ENCODE assay signal across 15 cellular contexts in the genomic region with DNA sequence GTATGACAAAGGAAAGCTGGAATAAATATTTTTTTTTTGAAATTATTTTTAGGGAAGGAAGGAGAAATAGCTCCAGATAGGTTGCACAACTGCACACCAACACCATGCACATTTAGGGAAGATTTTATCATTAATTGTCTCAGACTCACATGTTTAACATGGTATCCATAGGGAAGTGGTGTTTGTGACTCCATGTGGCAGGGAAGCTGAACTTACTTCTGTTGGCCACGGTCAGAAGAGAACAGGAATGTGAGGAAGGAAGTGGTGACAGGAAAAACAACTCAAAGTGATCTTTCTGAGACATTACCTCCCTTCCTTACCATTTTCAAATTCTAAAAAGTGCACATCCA.
A peak's percentile ranks its signal among the peaks of the same experiment; 100 is the strongest.
DNase-seq lines count a peak whose midpoint lies in the region; ATAC-seq and TF ChIP-seq lines count a peak whose summit lies in the region.
"Had no signal": no experiment of that assay in that cellular context is flagged by ENCODE, and none has a peak within 500 bp of the region (broad histone marks: within the 10 kb centered on the region; RNA-seq: fewer than 3 reads in every experiment).

No MANE protein-coding gene starts in this region.

- intact Hi-C loops in Caco-2 (cut with micrococcal nuclease; ENCODE audit: unreplicated experiment) = loop anchor here (2.0 kb wide), 1 partner anchor 82 kb away; no protein-coding TSS in a partner anchor
- intact Hi-C loops in psoas muscle (cut with DNase I) = no loop called here

- H3K9me3 ChIP-seq in Caco-2 = no peaks in the 10 kb centered on the region
- H3K9me3 ChIP-seq in psoas muscle = no peaks in the 10 kb centered on the region
- H3K9me3 ChIP-seq in neural progenitor cell (ENCODE audit: low read depth) = no peaks in the 10 kb centered on the region
- H3K9me3 ChIP-seq in Karpas-422 (ENCODE audit: low read length) = no peaks in the 10 kb centered on the region

- H3K4me1 ChIP-seq in Caco-2 = peaks cover 12% of the 10 kb centered on the region
- no peaks in the 10 kb centered on the region for H3K4me1 ChIP-seq in psoas muscle
- H3K4me1 ChIP-seq in neural progenitor cell = no peaks in the 10 kb centered on the region
- no peaks in the 10 kb centered on the region for H3K4me1 ChIP-seq in Karpas-422 (ENCODE audit: low read length)

- DNase-seq in Caco-2 = no peak
- DNase-seq in MV-4-11 (lab: John Stamatoyannopoulos, UW) = peak; percentile 59
- no peak for DNase-seq in epithelial cell of prostate (ENCODE audit: low read depth, low spot score)
- DNase-seq in psoas muscle = no peak
- DNase-seq in neural progenitor cell (ENCODE audit: low spot score) = no peak
- no peak for DNase-seq in NCI-H187 (lab: John Stamatoyannopoulos, UW)
- no peak for DNase-seq in Karpas-422
- DNase-seq: activated CD4-positive, alpha-beta T cell treated with anti-CD3 and anti-CD28 coated beads, Interleukin-2, amount 10 ng/mL, durations not matched to agents 24 days and 14 days; activated T-cell treated with anti-CD3 and anti-CD28 coated beads, Interleukin-2, amount 50 U/mL, for 4 hours; CD4-positive, CD25-positive, alpha-beta regulatory T cell; mesendoderm; NCI-H2081; NCI-H82; stimulated activated CD4-positive, alpha-beta T cell treated with anti-CD3 and anti-CD28 coated beads, Interleukin-12 subunit alpha, Interleukin-12 subunit beta, amount 100 ng/mL, for 4 hours; T-helper 9 cell had no signal

- no peaks in the 10 kb centered on the region for H3K36me3 Mint-ChIP-seq in Caco-2 (ENCODE audit: insufficient read depth, unreplicated experiment)
- H3K36me3 Mint-ChIP-seq in neural progenitor cell = no peaks in the 10 kb centered on the region
- H3K36me3 Mint-ChIP-seq: CD4-positive, CD25-positive, alpha-beta regulatory T cell had no signal

- no peaks in the 10 kb centered on the region for H3F3A ChIP-seq in neural progenitor cell (ENCODE audit: low read depth)

- H3K9me2 ChIP-seq in Karpas-422 (replicated peaks; ENCODE audit: insufficient read depth, low read length) = no peaks in the 10 kb centered on the region

- no TSS peak for BruUV-seq in Caco-2 (replicated peaks; lab: Mats Ljungman, UMichigan)

- no peaks in the 10 kb centered on the region for H3K36me3 ChIP-seq in Caco-2 (ENCODE audit: control insufficient read depth, insufficient read depth, low read length)
- no peaks in the 10 kb centered on the region for H3K36me3 ChIP-seq in psoas muscle (ENCODE audit: insufficient read depth in 1 of 2, low read depth in 1 of 2)
- H3K36me3 ChIP-seq in neural progenitor cell = no peaks in the 10 kb centered on the region
- H3K36me3 ChIP-seq in Karpas-422 (ENCODE audit: insufficient read depth, low read length) = no peaks in the 10 kb centered on the region

- H3K4me1 Mint-ChIP-seq in Caco-2 (ENCODE audit: low read depth, unreplicated experiment) = peaks cover 13% of the 10 kb centered on the region
- no peaks in the 10 kb centered on the region for H3K4me1 Mint-ChIP-seq in neural progenitor cell
- H3K4me1 Mint-ChIP-seq: activated CD4-positive, alpha-beta T cell treated with anti-CD3 and anti-CD28 coated beads, Interleukin-2, amount 10 ng/mL, durations not matched to agents 24 days and 14 days; CD4-positive, CD25-positive, alpha-beta regulatory T cell had no signal

- H3K27ac Mint-ChIP-seq in Caco-2 (ENCODE audit: unreplicated experiment) = peak overlapping the region; percentile 40
- no peak overlapping the region for H3K27ac Mint-ChIP-seq in neural progenitor cell
- H3K27ac Mint-ChIP-seq: activated CD4-positive, alpha-beta T cell treated with anti-CD3 and anti-CD28 coated beads, Interleukin-2, amount 10 ng/mL, durations not matched to agents 24 days and 14 days; CD4-positive, CD25-positive, alpha-beta regulatory T cell had no signal

- WGBS in psoas muscle, 3 donors = 21 to 46% (median 24%) methylated on average over 1 of the region's 1 CpG

- H3K27me3 ChIP-seq in Caco-2 (replicated peaks; ENCODE audit: control insufficient read depth, insufficient read depth, low read length) (no peaks in the 10 kb centered on the region), psoas muscle (ENCODE audit: insufficient read depth in 3 of 3, low read length in 2 of 3) (no peaks in the 10 kb centered on the region), neural progenitor cell (no peaks in the 10 kb centered on the region), Karpas-422 (ENCODE audit: low read length) (no peaks in the 10 kb centered on the region)

- no peaks in the 10 kb centered on the region for H3K27me3 Mint-ChIP-seq in Caco-2 (ENCODE audit: insufficient read depth, unreplicated experiment)
- H3K27me3 Mint-ChIP-seq in neural progenitor cell (ENCODE audit: insufficient read depth, low read depth) = peaks cover 2% of the 10 kb centered on the region

- CTCF ChIA-PET in Caco-2 (lab: Charles Lee) = interaction anchor here (0.7 to 1.1 kb wide), 2 partner anchors 31 to 78 kb away, joined by 3 to 10 read pairs; a partner anchor contains a TSS

- POLR2A ChIA-PET in Caco-2 (lab: Charles Lee) = no interaction called here

- H3K79me2 ChIP-seq in neural progenitor cell (ENCODE audit: low read depth) = no peaks in the 10 kb centered on the region
- no peaks in the 10 kb centered on the region for H3K79me2 ChIP-seq in Karpas-422 (ENCODE audit: low read length)

- H2AFZ ChIP-seq in neural progenitor cell (replicated peaks) (no peak overlapping the region), Karpas-422 (ENCODE audit: low read length) (no peak overlapping the region)

- peak overlapping the region; percentile 9 for H3K4me3 Mint-ChIP-seq in Caco-2 (ENCODE audit: unreplicated experiment)
- no peak overlapping the region for H3K4me3 Mint-ChIP-seq in neural progenitor cell
- H3K4me3 Mint-ChIP-seq: activated CD4-positive, alpha-beta T cell treated with anti-CD3 and anti-CD28 coated beads, Interleukin-2, amount 10 ng/mL, durations not matched to agents 24 days and 14 days; activated T-cell treated with anti-CD3 and anti-CD28 coated beads, Interleukin-2, amount 50 U/mL, for 4 hours; CD4-positive, CD25-positive, alpha-beta regulatory T cell had no signal

- H3K4me3 ChIP-seq in Caco-2 (ENCODE audit: low read depth, low read length) (no peak overlapping the region), psoas muscle (no peak overlapping the region), neural progenitor cell (no peak overlapping the region), Karpas-422 (ENCODE audit: low read length) (no peak overlapping the region)

- H3K9me3 Mint-ChIP-seq in Caco-2 (ENCODE audit: unreplicated experiment) (peaks cover 20% of the 10 kb centered on the region), neural progenitor cell (no peaks in the 10 kb centered on the region)
- H3K9me3 Mint-ChIP-seq: activated CD4-positive, alpha-beta T cell treated with anti-CD3 and anti-CD28 coated beads, Interleukin-2, amount 10 ng/mL, durations not matched to agents 24 days and 14 days; activated T-cell treated with anti-CD3 and anti-CD28 coated beads, Interleukin-2, amount 50 U/mL, for 4 hours had no signal

- peak in 3 of 4 donors; percentile 24 to 57 (median 45) for ATAC-seq in psoas muscle
- ATAC-seq: activated T-cell treated with anti-CD3 and anti-CD28 coated beads, Interleukin-2, amount 50 U/mL, for 4 hours had no signal

- H3K4me2 ChIP-seq in neural progenitor cell = no peak overlapping the region
- H3K4me2 ChIP-seq in Karpas-422 (ENCODE audit: low read depth, low read length, poor library complexity, severe bottlenecking) = no peak overlapping the region

- no peak for TF ChIP-seq CTCF in Caco-2 (IDR thresholded peaks at IDR 0.05; ENCODE audit: insufficient read depth in 1 of 2, low read depth in 1 of 2, low read length in 1 of 2, severe bottlenecking in 1 of 2, unreplicated experiment in 1 of 2)
- no peak for TF ChIP-seq CTCF in psoas muscle (IDR thresholded peaks at IDR 0.05)
- TF ChIP-seq CTCF in neural progenitor cell (IDR thresholded peaks at IDR 0.05) = no peak

- H3K9ac ChIP-seq in neural progenitor cell = no peak overlapping the region
- H3K9ac ChIP-seq in Karpas-422 (ENCODE audit: low read length) = no peak overlapping the region

- H4K20me1 ChIP-seq in neural progenitor cell (ENCODE audit: low read depth) (no peaks in the 10 kb centered on the region), Karpas-422 (ENCODE audit: insufficient read depth, low read depth, low read length) (no peaks in the 10 kb centered on the region)

- peak overlapping the region; percentile 21 for H3K27ac ChIP-seq in epithelial cell of prostate
- H3K27ac ChIP-seq in psoas muscle = no peak overlapping the region
- no peak overlapping the region for H3K27ac ChIP-seq in neural progenitor cell
- no peak overlapping the region for H3K27ac ChIP-seq in Karpas-422 (ENCODE audit: low read length)
